ENCODE assay signal across 1 cellular context in the genomic region with DNA sequence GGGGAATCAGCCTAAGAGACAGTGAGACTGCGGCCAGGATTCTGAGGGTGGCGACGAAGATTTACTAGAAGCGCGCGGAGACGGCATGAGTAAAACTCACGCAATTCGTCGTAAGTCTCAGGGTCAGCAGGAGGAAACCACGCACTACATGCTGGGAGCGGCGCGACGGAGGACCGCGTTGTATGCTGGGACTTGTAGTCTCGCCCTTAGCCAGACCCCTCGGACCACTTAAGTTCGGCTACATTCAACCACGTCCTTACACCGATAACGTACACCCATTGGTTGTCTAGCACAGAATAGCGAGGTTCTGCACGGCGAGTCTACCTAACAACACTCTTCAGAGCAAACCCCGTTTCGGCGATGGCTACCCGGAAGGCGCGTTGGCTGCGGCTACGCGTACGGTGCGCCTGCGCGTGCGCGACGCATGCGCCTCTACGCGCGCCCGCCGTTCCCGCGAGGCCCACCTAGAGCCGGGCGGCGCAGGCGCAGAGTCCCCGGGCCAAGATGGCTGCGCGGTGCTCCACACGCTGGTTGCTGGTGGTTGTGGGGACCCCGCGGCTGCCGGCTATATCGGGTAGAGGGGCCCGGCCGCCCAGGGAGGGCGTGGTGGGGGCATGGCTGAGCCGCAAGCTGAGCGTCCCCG.
TF ChIP-seq lines count a peak whose summit lies in the region.

DNAJA3 (plus strand) TSS at position 491 of the 643 bp plus-strand sequence; CDS start at position 505, 14 bp downstream.

TF ChIP-seq in HepG2, 621 proteins besides CTCF, POLR2A, EP300 and RAD21 (continued from another document and continues in another):
- TF ChIP-seq ZNF292 (CRISPR knock-in tag; IDR thresholded peaks at IDR 0.05; ENCODE audit: borderline replicate concordance, low read depth) (no peak), HNRNPH1 (optimal IDR thresholded peaks at IDR 0.05; ENCODE audit: low read depth, low read length) (no peak), GABPA (IDR thresholded peaks at IDR 0.05; ENCODE audit: low read depth, low read length) (peak; percentile 54; the same call in 1 of the 2 replicates), GABPA (CRISPR knock-in tag; IDR thresholded peaks at IDR 0.05; ENCODE audit: low read depth) (peak; percentile 87), NFE2L1 (CRISPR knock-in tag; IDR thresholded peaks at IDR 0.05; ENCODE audit: borderline replicate concordance) (no peak), NCOA5 (CRISPR knock-in tag; IDR thresholded peaks at IDR 0.05) (no peak), ZNF724P (CRISPR knock-in tag; IDR thresholded peaks at IDR 0.05; ENCODE audit: borderline replicate concordance) (no peak), ZFYVE20 (CRISPR knock-in tag; IDR thresholded peaks at IDR 0.05; ENCODE audit: borderline replicate concordance, low read depth) (no peak), TAF1 (CRISPR knock-in tag; IDR thresholded peaks at IDR 0.05) (peak; percentile 98), CREBL2 (CRISPR knock-in tag; IDR thresholded peaks at IDR 0.05; ENCODE audit: borderline replicate concordance) (no peak), CBX1 (IDR thresholded peaks at IDR 0.05; ENCODE audit: low read depth) (no peak), ZNF501 (CRISPR knock-in tag; IDR thresholded peaks at IDR 0.05) (no peak), ZNF562 (CRISPR knock-in tag; IDR thresholded peaks at IDR 0.05; ENCODE audit: borderline replicate concordance) (no peak), SP2 (CRISPR knock-in tag; IDR thresholded peaks at IDR 0.05) (no peak), NFAT5 (CRISPR knock-in tag; IDR thresholded peaks at IDR 0.05) (no peak), SP140L (CRISPR knock-in tag; IDR thresholded peaks at IDR 0.05; ENCODE audit: borderline replicate concordance) (no peak), GRHL1 (CRISPR knock-in tag; conservative IDR thresholded peaks at IDR 0.05) (no peak), ZFP36L2 (CRISPR knock-in tag; IDR thresholded peaks at IDR 0.05) (no peak), RELA (CRISPR knock-in tag; IDR thresholded peaks at IDR 0.05) (0 out of 2 replicates have a peak, but pooled peaks have one; percentile 78), ZNF646 (CRISPR knock-in tag; IDR thresholded peaks at IDR 0.05) (no peak), TRAFD1 (CRISPR knock-in tag; IDR thresholded peaks at IDR 0.05; ENCODE audit: borderline replicate concordance) (no peak), MEIS2 (CRISPR knock-in tag; IDR thresholded peaks at IDR 0.05) (peak; percentile 23; the same call in 1 of the 2 replicates), ZNF773 (CRISPR knock-in tag; IDR thresholded peaks at IDR 0.05; ENCODE audit: borderline replicate concordance) (0 out of 2 replicates have a peak, but pooled peaks have one; percentile 12), SP1 (IDR thresholded peaks at IDR 0.05) (no peak), SP1 (CRISPR knock-in tag; IDR thresholded peaks at IDR 0.05) (peak; percentile 57)
- TF ChIP-seq, protein P1, sequence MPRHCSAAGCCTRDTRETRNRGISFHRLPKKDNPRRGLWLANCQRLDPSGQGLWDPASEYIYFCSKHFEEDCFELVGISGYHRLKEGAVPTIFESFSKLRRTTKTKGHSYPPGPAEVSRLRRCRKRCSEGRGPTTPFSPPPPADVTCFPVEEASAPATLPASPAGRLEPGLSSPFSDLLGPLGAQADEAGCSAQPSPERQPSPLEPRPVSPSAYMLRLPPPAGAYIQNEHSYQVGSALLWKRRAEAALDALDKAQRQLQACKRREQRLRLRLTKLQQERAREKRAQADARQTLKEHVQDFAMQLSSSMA (CRISPR knock-in tag; IDR thresholded peaks at IDR 0.05), result no peak; the same call in 1 of the 2 replicates
- TF ChIP-seq, protein P2, sequence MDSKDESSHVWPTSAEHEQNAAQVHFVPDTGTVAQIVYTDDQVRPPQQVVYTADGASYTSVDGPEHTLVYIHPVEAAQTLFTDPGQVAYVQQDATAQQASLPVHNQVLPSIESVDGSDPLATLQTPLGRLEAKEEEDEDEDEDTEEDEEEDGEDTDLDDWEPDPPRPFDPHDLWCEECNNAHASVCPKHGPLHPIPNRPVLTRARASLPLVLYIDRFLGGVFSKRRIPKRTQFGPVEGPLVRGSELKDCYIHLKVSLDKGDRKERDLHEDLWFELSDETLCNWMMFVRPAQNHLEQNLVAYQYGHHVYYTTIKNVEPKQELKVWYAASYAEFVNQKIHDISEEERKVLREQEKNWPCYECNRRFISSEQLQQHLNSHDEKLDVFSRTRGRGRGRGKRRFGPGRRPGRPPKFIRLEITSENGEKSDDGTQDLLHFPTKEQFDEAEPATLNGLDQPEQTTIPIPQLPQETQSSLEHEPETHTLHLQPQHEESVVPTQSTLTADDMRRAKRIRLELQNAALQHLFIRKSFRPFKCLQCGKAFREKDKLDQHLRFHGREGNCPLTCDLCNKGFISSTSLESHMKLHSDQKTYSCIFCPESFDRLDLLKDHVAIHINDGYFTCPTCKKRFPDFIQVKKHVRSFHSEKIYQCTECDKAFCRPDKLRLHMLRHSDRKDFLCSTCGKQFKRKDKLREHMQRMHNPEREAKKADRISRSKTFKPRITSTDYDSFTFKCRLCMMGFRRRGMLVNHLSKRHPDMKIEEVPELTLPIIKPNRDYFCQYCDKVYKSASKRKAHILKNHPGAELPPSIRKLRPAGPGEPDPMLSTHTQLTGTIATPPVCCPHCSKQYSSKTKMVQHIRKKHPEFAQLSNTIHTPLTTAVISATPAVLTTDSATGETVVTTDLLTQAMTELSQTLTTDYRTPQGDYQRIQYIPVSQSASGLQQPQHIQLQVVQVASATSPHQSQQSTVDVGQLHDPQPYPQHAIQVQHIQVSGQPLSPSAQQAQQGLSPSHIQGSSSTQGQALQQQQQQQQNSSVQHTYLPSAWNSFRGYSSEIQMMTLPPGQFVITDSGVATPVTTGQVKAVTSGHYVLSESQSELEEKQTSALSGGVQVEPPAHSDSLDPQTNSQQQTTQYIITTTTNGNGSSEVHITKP (CRISPR knock-in tag; IDR thresholded peaks at IDR 0.05; ENCODE audit: low read depth), result no peak; the same call in 1 of the 2 replicates
- TF ChIP-seq, protein P3, sequence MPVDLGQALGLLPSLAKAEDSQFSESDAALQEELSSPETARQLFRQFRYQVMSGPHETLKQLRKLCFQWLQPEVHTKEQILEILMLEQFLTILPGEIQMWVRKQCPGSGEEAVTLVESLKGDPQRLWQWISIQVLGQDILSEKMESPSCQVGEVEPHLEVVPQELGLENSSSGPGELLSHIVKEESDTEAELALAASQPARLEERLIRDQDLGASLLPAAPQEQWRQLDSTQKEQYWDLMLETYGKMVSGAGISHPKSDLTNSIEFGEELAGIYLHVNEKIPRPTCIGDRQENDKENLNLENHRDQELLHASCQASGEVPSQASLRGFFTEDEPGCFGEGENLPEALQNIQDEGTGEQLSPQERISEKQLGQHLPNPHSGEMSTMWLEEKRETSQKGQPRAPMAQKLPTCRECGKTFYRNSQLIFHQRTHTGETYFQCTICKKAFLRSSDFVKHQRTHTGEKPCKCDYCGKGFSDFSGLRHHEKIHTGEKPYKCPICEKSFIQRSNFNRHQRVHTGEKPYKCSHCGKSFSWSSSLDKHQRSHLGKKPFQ (CRISPR knock-in tag; IDR thresholded peaks at IDR 0.05; ENCODE audit: insufficient replicate concordance), result peak; percentile 45
